Comparison of ENCODE assay signal across 11 cellular contexts in the genomic region with DNA sequence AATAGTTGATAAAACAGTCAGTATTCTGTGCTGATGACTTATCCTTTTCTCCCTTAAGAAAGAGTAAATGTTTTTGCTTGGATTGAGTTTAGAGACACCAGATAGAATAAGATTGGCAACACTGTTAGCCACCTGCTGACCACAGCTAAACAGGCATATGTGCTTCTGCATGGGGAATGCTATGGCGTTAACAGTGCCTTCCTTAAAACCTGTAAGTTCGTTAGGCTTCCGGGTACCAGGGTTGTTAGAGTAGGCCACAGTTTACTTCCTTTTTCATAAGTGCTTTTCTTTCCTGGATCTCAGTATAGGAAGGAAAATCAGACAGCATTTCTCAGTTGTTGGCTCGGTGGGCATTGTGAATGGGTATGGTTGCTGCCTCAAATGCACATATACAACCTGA. TPM values are rescaled to one million over a fixed set of nuclear protein-coding genes. Genes with fewer than 3 reads are reported as not detected.
DNase-seq lines count a peak whose midpoint lies in the region; ATAC-seq and TF ChIP-seq lines count a peak whose summit lies in the region.
"Had no signal": no experiment of that assay in that cellular context is flagged by ENCODE, and none has a peak within 500 bp of the region (broad histone marks: within the 10 kb centered on the region; RNA-seq: fewer than 3 reads in every experiment).

No MANE protein-coding gene starts in this region.

- POLR2A ChIA-PET in activated CD4-positive, alpha-beta memory T cell treated with anti-CD3 and anti-CD28 coated beads for 36 hours (lab: Charles Lee): no interaction called here
- POLR2A ChIA-PET in activated CD4-positive, alpha-beta memory T cell treated with anti-CD3 and anti-CD28 coated beads, Interleukin-2, amount 10 ng/mL, durations not matched to agents 7 days and 5 days (lab: Charles Lee): interaction anchor here (0.7 to 1.1 kb wide), 2 partner anchors 10 to 24 kb away, joined by 3 read pairs; no protein-coding TSS in a partner anchor

- H3K79me2 ChIP-seq in trophoblast cell (ENCODE audit: control insufficient read depth, insufficient read depth, low read length, poor library complexity): peaks cover 4% of the 10 kb centered on the region

- no peaks in the 10 kb centered on the region for H3K79me1 ChIP-seq in trophoblast cell (ENCODE audit: low read length)

- H2AK5ac ChIP-seq in trophoblast cell (ENCODE audit: low read length): no peak overlapping the region

- H2AFZ ChIP-seq in trophoblast cell (ENCODE audit: insufficient read depth, low read length, poor library complexity): no peak overlapping the region

- H4K91ac ChIP-seq in trophoblast cell (ENCODE audit: low read depth, low read length): no peak overlapping the region

- no peak overlapping the region for H4K8ac ChIP-seq in trophoblast cell (ENCODE audit: low read depth, low read length)

- H3K4me2 ChIP-seq in trophoblast cell (ENCODE audit: low read length): no peak overlapping the region

- peak overlapping the region; percentile 83 for H3K4ac ChIP-seq in trophoblast cell (ENCODE audit: low read depth, low read length)

- WGBS in trophoblast cell (ENCODE audit: extremely low coverage, insufficient coverage, insufficient read length): no CpG with 5 or more reads among the region's 4 CpGs
- WGBS in ovary, 3 donors: 57 to 69% (median 68%) methylated on average over 4 of the region's 4 CpGs

- no peak overlapping the region for H3K23ac ChIP-seq in trophoblast cell (ENCODE audit: low read length)

- H4K12ac ChIP-seq in trophoblast cell (ENCODE audit: low read depth, low read length): no peak overlapping the region

- TF ChIP-seq POLR2A in Peyer's patch (IDR thresholded peaks at IDR 0.05) (no peak), ovary (IDR thresholded peaks at IDR 0.05) (no peak)

- H3K36me3 Mint-ChIP-seq in activated CD4-positive, alpha-beta memory T cell treated with anti-CD3 and anti-CD28 coated beads for 36 hours: peaks cover 29% of the 10 kb centered on the region
- peaks cover 57% of the 10 kb centered on the region for H3K36me3 Mint-ChIP-seq in activated CD4-positive, alpha-beta memory T cell treated with anti-CD3 and anti-CD28 coated beads, Interleukin-2, amount 10 ng/mL, durations not matched to agents 7 days and 5 days (ENCODE audit: low read depth)
- peaks cover 19% of the 10 kb centered on the region for H3K36me3 Mint-ChIP-seq in effector memory CD8-positive, alpha-beta T cell (ENCODE audit: insufficient read depth)

- no peak for TF ChIP-seq CTCF in Peyer's patch (IDR thresholded peaks at IDR 0.05)
- TF ChIP-seq CTCF in ovary (IDR thresholded peaks at IDR 0.05): no peak

- no peak overlapping the region for H2BK5ac ChIP-seq in trophoblast cell (ENCODE audit: low read depth, low read length, poor library complexity)

- CTCF ChIA-PET in activated CD4-positive, alpha-beta memory T cell treated with anti-CD3 and anti-CD28 coated beads for 36 hours (lab: Charles Lee): interaction anchor here (1.0 to 3.5 kb wide), 5 partner anchors 12 to 84 kb away, joined by 3 to 12 read pairs (median 4); no protein-coding TSS in a partner anchor
- CTCF ChIA-PET in activated CD4-positive, alpha-beta memory T cell treated with anti-CD3 and anti-CD28 coated beads, Interleukin-2, amount 10 ng/mL, durations not matched to agents 7 days and 5 days (lab: Charles Lee): interaction anchor here (1.2 to 5.2 kb wide), 5 partner anchors 23 to 82 kb away, joined by 3 to 19 read pairs (median 4); no protein-coding TSS in a partner anchor

- no peak overlapping the region for H3K18ac ChIP-seq in trophoblast cell (ENCODE audit: low read length)

- no peak overlapping the region for H3K14ac ChIP-seq in trophoblast cell (ENCODE audit: low read length)

- H3K27ac Mint-ChIP-seq in activated CD4-positive, alpha-beta memory T cell treated with anti-CD3 and anti-CD28 coated beads for 36 hours: peak overlapping the region; percentile 35
- H3K27ac Mint-ChIP-seq in activated CD4-positive, alpha-beta memory T cell treated with anti-CD3 and anti-CD28 coated beads, Interleukin-2, amount 10 ng/mL, durations not matched to agents 7 days and 5 days: no peak overlapping the region
- H3K27ac Mint-ChIP-seq in effector memory CD8-positive, alpha-beta T cell: peak overlapping the region in 1 of 2 donors; percentile 11

- H3K4me1 ChIP-seq in Peyer's patch (peaks cover 0 to 90% (median 28%) of the 10 kb centered on the region in 4 donors), trophoblast cell (ENCODE audit: control insufficient read depth in 1 of 2, insufficient read depth in 2 of 2, low read length in 2 of 2) (peaks cover 10 to 13% of the 10 kb centered on the region in 2 experiments), ovary (ENCODE audit: insufficient read depth) (peaks cover 30% of the 10 kb centered on the region), SJCRH30 (peaks cover 36% of the 10 kb centered on the region)

- intact Hi-C loops in activated CD4-positive, alpha-beta memory T cell treated with anti-CD3 and anti-CD28 coated beads for 36 hours (cut with micrococcal nuclease): no loop called here
- intact Hi-C loops in ovary (cut with DNase I): no loop called here

- no peak overlapping the region for H3K4me3 ChIP-seq in Peyer's patch
- no peak overlapping the region for H3K4me3 ChIP-seq in trophoblast cell (ENCODE audit: low read depth, low read length)
- H3K4me3 ChIP-seq in ovary: no peak overlapping the region
- H3K4me3 ChIP-seq in SJCRH30: no peak overlapping the region
- H3K4me3 ChIP-seq: uterus had no signal

- H2BK12ac ChIP-seq in trophoblast cell (ENCODE audit: low read length): no peak overlapping the region

- H3K27me3 ChIP-seq in Peyer's patch (no peaks in the 10 kb centered on the region), trophoblast cell (ENCODE audit: insufficient read depth, low read length) (no peaks in the 10 kb centered on the region), ovary (no peaks in the 10 kb centered on the region), SJCRH30 (no peaks in the 10 kb centered on the region)
- H3K27me3 ChIP-seq: uterus had no signal

- peaks cover 95% of the 10 kb centered on the region for H3K4me1 Mint-ChIP-seq in activated CD4-positive, alpha-beta memory T cell treated with anti-CD3 and anti-CD28 coated beads for 36 hours (ENCODE audit: low read depth)
- peaks cover 82% of the 10 kb centered on the region for H3K4me1 Mint-ChIP-seq in activated CD4-positive, alpha-beta memory T cell treated with anti-CD3 and anti-CD28 coated beads, Interleukin-2, amount 10 ng/mL, durations not matched to agents 7 days and 5 days
- H3K4me1 Mint-ChIP-seq in effector memory CD8-positive, alpha-beta T cell (ENCODE audit: low read depth in 2 of 2): peaks cover 67 to 90% of the 10 kb centered on the region in 2 donors

- ATAC-seq in effector memory CD8-positive, alpha-beta T cell (replicated peaks): no peak
- ATAC-seq: activated CD4-positive, CD25-positive, alpha-beta regulatory T cell treated with anti-CD3 and anti-CD28 coated beads, Interleukin-2, amount 50 U/mL, for 24 hours had no signal

- in situ Hi-C loops in ACHN (cut with HindIII; ENCODE audit: low pct_ligation_motif_present, low pct_unique_long_range_greater_than_20kb, low sequenced_read_pairs): no loop called here

- peak overlapping the region in 3 of 4 donors; percentile 13 to 35 (median 13) for H3K27ac ChIP-seq in Peyer's patch
- H3K27ac ChIP-seq in trophoblast cell (ENCODE audit: low read depth, low read length): no peak overlapping the region
- H3K27ac ChIP-seq in ovary: no peak overlapping the region
- H3K27ac ChIP-seq in SJCRH30: no peak overlapping the region

- peaks cover 8% of the 10 kb centered on the region for H3K9me3 Mint-ChIP-seq in activated CD4-positive, alpha-beta memory T cell treated with anti-CD3 and anti-CD28 coated beads for 36 hours
- peaks cover 5% of the 10 kb centered on the region for H3K9me3 Mint-ChIP-seq in activated CD4-positive, alpha-beta memory T cell treated with anti-CD3 and anti-CD28 coated beads, Interleukin-2, amount 10 ng/mL, durations not matched to agents 7 days and 5 days
- H3K9me3 Mint-ChIP-seq in effector memory CD8-positive, alpha-beta T cell: no peaks in the 10 kb centered on the region

- H3K36me3 ChIP-seq in Peyer's patch: no peaks in the 10 kb centered on the region
- peaks cover 0 to 1% of the 10 kb centered on the region in 2 experiments for H3K36me3 ChIP-seq in trophoblast cell (ENCODE audit: control insufficient read depth in 1 of 2, insufficient read depth in 2 of 2, low read length in 2 of 2)
- H3K36me3 ChIP-seq in ovary: no peaks in the 10 kb centered on the region
- H3K36me3 ChIP-seq in SJCRH30: peaks cover 21% of the 10 kb centered on the region
- H3K36me3 ChIP-seq: uterus had no signal

- no peak overlapping the region for H3K4me3 Mint-ChIP-seq in activated CD4-positive, alpha-beta memory T cell treated with anti-CD3 and anti-CD28 coated beads for 36 hours
- H3K4me3 Mint-ChIP-seq in activated CD4-positive, alpha-beta memory T cell treated with anti-CD3 and anti-CD28 coated beads, Interleukin-2, amount 10 ng/mL, durations not matched to agents 7 days and 5 days: no peak overlapping the region
- H3K4me3 Mint-ChIP-seq in effector memory CD8-positive, alpha-beta T cell: peak overlapping the region; percentile 40 to 82

- H3K9me3 ChIP-seq in Peyer's patch: peaks cover 0 to 3% (median 0%) of the 10 kb centered on the region in 4 donors
- H3K9me3 ChIP-seq in trophoblast cell (ENCODE audit: insufficient read depth, low read depth, low read length): no peaks in the 10 kb centered on the region
- H3K9me3 ChIP-seq in ovary: no peaks in the 10 kb centered on the region
- no peaks in the 10 kb centered on the region for H3K9me3 ChIP-seq in SJCRH30 (replicated peaks)
- H3K9me3 ChIP-seq: uterus had no signal

- no peak overlapping the region for H3K9ac ChIP-seq in trophoblast cell (ENCODE audit: low read length)

- no peaks in the 10 kb centered on the region for H3K27me3 Mint-ChIP-seq in activated CD4-positive, alpha-beta memory T cell treated with anti-CD3 and anti-CD28 coated beads for 36 hours
- no peaks in the 10 kb centered on the region for H3K27me3 Mint-ChIP-seq in activated CD4-positive, alpha-beta memory T cell treated with anti-CD3 and anti-CD28 coated beads, Interleukin-2, amount 10 ng/mL, durations not matched to agents 7 days and 5 days
- H3K27me3 Mint-ChIP-seq in effector memory CD8-positive, alpha-beta T cell: no peaks in the 10 kb centered on the region

- H2BK120ac ChIP-seq in trophoblast cell (ENCODE audit: insufficient read depth, low read length, poor library complexity): no peak overlapping the region

- no peak for DNase-seq in activated CD4-positive, alpha-beta memory T cell treated with anti-CD3 and anti-CD28 coated beads for 36 hours
- DNase-seq in activated CD4-positive, alpha-beta memory T cell treated with anti-CD3 and anti-CD28 coated beads, Interleukin-2, amount 10 ng/mL, durations not matched to agents 7 days and 5 days: no peak
- DNase-seq in Peyer's patch (no peak), trophoblast cell (peak in 1 of 2 donors; percentile 33), ACHN (no peak), ovary (no peak), SJCRH30 (no peak)
- no peak for DNase-seq in effector memory CD8-positive, alpha-beta T cell
- DNase-seq: head of caudate nucleus, uterus had no signal

- no peak for TF ChIP-seq EP300 in ovary (IDR thresholded peaks at IDR 0.05)

RNA-seq across cellular contexts. Expression of a gene that starts 22.8 kb away (rescaled TPM):
- total RNA-seq in activated CD4-positive, alpha-beta memory T cell treated with anti-CD3 and anti-CD28 coated beads for 36 hours: 100 to 1,000 TPM; 128 TPM
- 10 to 100 TPM; 67.5 to 68.0 TPM for total RNA-seq in activated CD4-positive, alpha-beta memory T cell treated with anti-CD3 and anti-CD28 coated beads, Interleukin-2, amount 10 ng/mL, durations not matched to agents 7 days and 5 days
- 10 to 100 TPM; 34.4 to 72.6 (median 39.8) TPM for total RNA-seq in Peyer's patch
- 225 and 236 TPM in 2 replicates for polyA plus RNA-seq in trophoblast cell (2013)
- total RNA-seq in ovary: 10 to 100 TPM; 24.8 to 41.8 (median 35.6) TPM
- 10 to 100 TPM; 20.9 to 48.4 TPM for polyA plus RNA-seq in ovary
- total RNA-seq in SJCRH30 (2014; rRNA removed; shearing (Covaris generic)): 67.0 and 71.9 TPM in 2 replicates

Comparison
In these comparisons a context has a peak if more than half of its experiments do, and no peak if none do; other contexts are left out.
1. H3K4me3 Mint-ChIP-seq: peak in effector memory CD8-positive, alpha-beta T cell (2 of 2); none in activated CD4-positive, alpha-beta memory T cell treated with anti-CD3 and anti-CD28 coated beads for 36 hours (single experiment) and activated CD4-positive, alpha-beta memory T cell treated with anti-CD3 and anti-CD28 coated beads, Interleukin-2, amount 10 ng/mL, durations not matched to agents 7 days and 5 days (single experiment).
2. H3K27ac ChIP-seq: peak in Peyer's patch (3 of 4); none in trophoblast cell (single experiment), ovary (0 of 2) and SJCRH30 (single experiment).